27 cellular contexts compared by ENCODE assay signal in genomic region chr9:120587357-120587756, GRCh38. TPM values are rescaled to one million over a fixed set of nuclear protein-coding genes. Genes with fewer than 3 reads are reported as not detected.
A peak's percentile ranks its signal among the peaks of the same experiment; 100 is the strongest.
DNase-seq lines count a peak whose midpoint lies in the region; ATAC-seq and TF ChIP-seq lines count a peak whose summit lies in the region.
"Had no signal": no experiment of that assay in that cellular context is flagged by ENCODE, and none has a peak within 500 bp of the region (broad histone marks: within the 10 kb centered on the region; RNA-seq: fewer than 3 reads in every experiment).

No MANE protein-coding gene starts in this region.

- no peak for DNase-seq in GM23338 (ENCODE audit: low spot score)
- DNase-seq in NAMALWA (ENCODE audit: low spot score) = peak; percentile 27
- peak; percentile 44 for DNase-seq in SK-N-DZ (ENCODE audit: low spot score)
- peak; percentile 13 for DNase-seq in midbrain (lab: John Stamatoyannopoulos, UW)
- DNase-seq in NCI-H1436 (lab: John Stamatoyannopoulos, UW) = no peak
- no peak for DNase-seq in GM20000 (ENCODE audit: low spot score)
- DNase-seq in SIG-M5 (lab: John Stamatoyannopoulos, UW) = no peak
- DNase-seq in effector memory CD8-positive, alpha-beta T cell = no peak
- DNase-seq: activated CD4-positive, alpha-beta T cell treated with anti-CD3 and anti-CD28 coated beads, Interleukin-2, amount 10 ng/mL, durations not matched to agents 7 days and 5 days; activated naive CD8-positive, alpha-beta T cell treated with anti-CD3 and anti-CD28 coated beads, Interleukin-2, amount 10 ng/mL, durations not matched to agents 7 days and 5 days; CD8-positive, alpha-beta memory T cell; cortex of kidney; DMS79 treated with DMSO at 0.1 percent for 48 hours; heart left ventricle; left lung; NCI-H1694; NCI-H446 treated with DMSO at 0.1 percent for 48 hours; PC-3; SHP77 treated with DMSO at 0.1 percent for 48 hours; spleen; stimulated activated CD4-positive, alpha-beta T cell treated with anti-CD3 and anti-CD28 coated beads, Interleukin-4, amount 100 ng/mL, for 4 hours; stimulated activated naive CD8-positive, alpha-beta T cell treated with anti-CD3 and anti-CD28 coated beads, Interleukin-15, amount 100 ng/mL, for 72 hours had no signal

- peak overlapping the region; percentile 90 for H2AFZ ChIP-seq in GM23338

- no peaks in the 10 kb centered on the region for H3K4me1 ChIP-seq in GM23338 (ENCODE audit: insufficient read depth)
- H3K4me1 ChIP-seq: left lung had no signal

- TF ChIP-seq CTCF in GM23338 (conservative IDR thresholded peaks at IDR 0.05; ENCODE audit: low read depth in 2 of 2) (no peak), GM20000 (IDR thresholded peaks at IDR 0.05; ENCODE audit: extremely low read depth, missing control alignments) (no peak)

- ATAC-seq in GM23338 = no peak
- ATAC-seq in effector memory CD8-positive, alpha-beta T cell (replicated peaks) = no peak
- ATAC-seq: activated T-helper 17 cell treated with anti-CD3 and anti-CD28 coated beads, Interleukin-2, amount 50 U/mL, for 72 hours; HCT116; heart left ventricle; left lung; PC-3; stimulated activated naive CD8-positive, alpha-beta T cell treated with anti-CD3 and anti-CD28 coated beads, Interleukin-15, amount 100 ng/mL, for 72 hours had no signal

- no peaks in the 10 kb centered on the region for H3K4me1 Mint-ChIP-seq in GM23338
- peaks cover 3 to 5% of the 10 kb centered on the region in 2 donors for H3K4me1 Mint-ChIP-seq in effector memory CD8-positive, alpha-beta T cell (ENCODE audit: low read depth in 2 of 2)
- H3K4me1 Mint-ChIP-seq: activated T-helper 17 cell treated with anti-CD3 and anti-CD28 coated beads, Interleukin-2, amount 50 U/mL, for 72 hours had no signal

- no peak overlapping the region for H3K4me2 ChIP-seq in GM23338

- no peak overlapping the region for H3K4me3 Mint-ChIP-seq in GM23338
- no peak overlapping the region for H3K4me3 Mint-ChIP-seq in effector memory CD8-positive, alpha-beta T cell
- H3K4me3 Mint-ChIP-seq: activated CD4-positive, alpha-beta T cell treated with anti-CD3 and anti-CD28 coated beads, Interleukin-2, amount 10 ng/mL, durations not matched to agents 7 days and 5 days; activated naive CD8-positive, alpha-beta T cell treated with anti-CD3 and anti-CD28 coated beads, Interleukin-2, amount 10 ng/mL, durations not matched to agents 7 days and 5 days; activated T-helper 17 cell treated with anti-CD3 and anti-CD28 coated beads, Interleukin-2, amount 50 U/mL, for 72 hours; CD8-positive, alpha-beta memory T cell; stimulated activated naive CD8-positive, alpha-beta T cell treated with anti-CD3 and anti-CD28 coated beads, Interleukin-15, amount 100 ng/mL, for 72 hours; T-helper 1 cell treated with Interleukin-12 subunit alpha and Interleukin-12 subunit beta and Interleukin-4 antibody, amounts not matched to agents 30 μg/mL and 1 μg/mL, for 36 hours; type B pancreatic cell had no signal

- no peaks in the 10 kb centered on the region for H3K79me2 ChIP-seq in GM23338 (replicated peaks; ENCODE audit: insufficient read depth)

- H3K36me3 ChIP-seq in GM23338 (ENCODE audit: insufficient read depth) = no peaks in the 10 kb centered on the region
- H3K36me3 ChIP-seq: heart left ventricle, left lung, spleen had no signal

- H3K27me3 ChIP-seq in GM23338 (ENCODE audit: insufficient read depth) = no peaks in the 10 kb centered on the region
- H3K27me3 ChIP-seq: heart left ventricle, left lung, spleen had no signal

- no peaks in the 10 kb centered on the region for H3F3A ChIP-seq in GM23338 (replicated peaks; ENCODE audit: low read depth)

- no peak overlapping the region for H3K27ac ChIP-seq in GM23338 (ENCODE audit: low read depth)
- H3K27ac ChIP-seq: heart left ventricle, left lung, spleen, VCaP had no signal

- no peaks in the 10 kb centered on the region for H4K20me1 ChIP-seq in GM23338 (replicated peaks; ENCODE audit: insufficient read depth)

- no peaks in the 10 kb centered on the region for H3K36me3 Mint-ChIP-seq in GM23338 (ENCODE audit: low read depth)
- H3K36me3 Mint-ChIP-seq in effector memory CD8-positive, alpha-beta T cell (ENCODE audit: insufficient read depth) = no peaks in the 10 kb centered on the region
- H3K36me3 Mint-ChIP-seq: CD8-positive, alpha-beta memory T cell; type B pancreatic cell had no signal

- H3K9me3 Mint-ChIP-seq in GM23338 = no peaks in the 10 kb centered on the region
- no peaks in the 10 kb centered on the region for H3K9me3 Mint-ChIP-seq in effector memory CD8-positive, alpha-beta T cell
- H3K9me3 Mint-ChIP-seq: activated CD4-positive, alpha-beta T cell treated with anti-CD3 and anti-CD28 coated beads, Interleukin-2, amount 10 ng/mL, durations not matched to agents 7 days and 5 days; activated naive CD8-positive, alpha-beta T cell treated with anti-CD3 and anti-CD28 coated beads, Interleukin-2, amount 10 ng/mL, durations not matched to agents 7 days and 5 days; activated T-helper 17 cell treated with anti-CD3 and anti-CD28 coated beads, Interleukin-2, amount 50 U/mL, for 72 hours; CD8-positive, alpha-beta memory T cell; stimulated activated naive CD8-positive, alpha-beta T cell treated with anti-CD3 and anti-CD28 coated beads, Interleukin-15, amount 100 ng/mL, for 72 hours; T-helper 1 cell treated with Interleukin-12 subunit alpha and Interleukin-12 subunit beta and Interleukin-4 antibody, amounts not matched to agents 30 μg/mL and 1 μg/mL, for 36 hours; type B pancreatic cell had no signal

- no peak overlapping the region for H3K4me3 ChIP-seq in GM23338
- H3K4me3 ChIP-seq: heart left ventricle, left lung, spleen had no signal

- H3K27me3 Mint-ChIP-seq in GM23338 (ENCODE audit: insufficient read depth, low read depth, poor library complexity) = peaks cover 4% of the 10 kb centered on the region
- no peaks in the 10 kb centered on the region for H3K27me3 Mint-ChIP-seq in effector memory CD8-positive, alpha-beta T cell
- H3K27me3 Mint-ChIP-seq: activated T-helper 17 cell treated with anti-CD3 and anti-CD28 coated beads, Interleukin-2, amount 50 U/mL, for 72 hours; stimulated activated naive CD8-positive, alpha-beta T cell treated with anti-CD3 and anti-CD28 coated beads, Interleukin-15, amount 100 ng/mL, for 72 hours; type B pancreatic cell had no signal

- no peaks in the 10 kb centered on the region for H3K9me2 ChIP-seq in GM23338 (ENCODE audit: insufficient read depth)

- no peak overlapping the region for H3K27ac Mint-ChIP-seq in GM23338
- no peak overlapping the region for H3K27ac Mint-ChIP-seq in effector memory CD8-positive, alpha-beta T cell
- H3K27ac Mint-ChIP-seq: activated CD4-positive, alpha-beta T cell treated with anti-CD3 and anti-CD28 coated beads, Interleukin-2, amount 10 ng/mL, durations not matched to agents 7 days and 5 days; activated naive CD8-positive, alpha-beta T cell treated with anti-CD3 and anti-CD28 coated beads, Interleukin-2, amount 10 ng/mL, durations not matched to agents 7 days and 5 days; activated T-helper 17 cell treated with anti-CD3 and anti-CD28 coated beads, Interleukin-2, amount 50 U/mL, for 72 hours; stimulated activated naive CD8-positive, alpha-beta T cell treated with anti-CD3 and anti-CD28 coated beads, Interleukin-15, amount 100 ng/mL, for 72 hours; T-helper 1 cell treated with Interleukin-12 subunit alpha and Interleukin-12 subunit beta and Interleukin-4 antibody, amounts not matched to agents 30 μg/mL and 1 μg/mL, for 36 hours; type B pancreatic cell had no signal

TF ChIP-seq in GM23338, 12 proteins besides CTCF, POLR2A, EP300 and RAD21 (continues in another document):
- TF ChIP-seq, protein P1, sequence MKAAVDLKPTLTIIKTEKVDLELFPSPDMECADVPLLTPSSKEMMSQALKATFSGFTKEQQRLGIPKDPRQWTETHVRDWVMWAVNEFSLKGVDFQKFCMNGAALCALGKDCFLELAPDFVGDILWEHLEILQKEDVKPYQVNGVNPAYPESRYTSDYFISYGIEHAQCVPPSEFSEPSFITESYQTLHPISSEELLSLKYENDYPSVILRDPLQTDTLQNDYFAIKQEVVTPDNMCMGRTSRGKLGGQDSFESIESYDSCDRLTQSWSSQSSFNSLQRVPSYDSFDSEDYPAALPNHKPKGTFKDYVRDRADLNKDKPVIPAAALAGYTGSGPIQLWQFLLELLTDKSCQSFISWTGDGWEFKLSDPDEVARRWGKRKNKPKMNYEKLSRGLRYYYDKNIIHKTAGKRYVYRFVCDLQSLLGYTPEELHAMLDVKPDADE (IDR thresholded peaks at IDR 0.05) = no peak
- no peak for TF ChIP-seq EZH2phosphoT487 (IDR thresholded peaks at IDR 0.05; ENCODE audit: unreplicated experiment)
- TF ChIP-seq CREB1 (CRISPR knock-in tag; IDR thresholded peaks at IDR 0.05; ENCODE audit: low read depth) = no peak
- TF ChIP-seq, protein P2, sequence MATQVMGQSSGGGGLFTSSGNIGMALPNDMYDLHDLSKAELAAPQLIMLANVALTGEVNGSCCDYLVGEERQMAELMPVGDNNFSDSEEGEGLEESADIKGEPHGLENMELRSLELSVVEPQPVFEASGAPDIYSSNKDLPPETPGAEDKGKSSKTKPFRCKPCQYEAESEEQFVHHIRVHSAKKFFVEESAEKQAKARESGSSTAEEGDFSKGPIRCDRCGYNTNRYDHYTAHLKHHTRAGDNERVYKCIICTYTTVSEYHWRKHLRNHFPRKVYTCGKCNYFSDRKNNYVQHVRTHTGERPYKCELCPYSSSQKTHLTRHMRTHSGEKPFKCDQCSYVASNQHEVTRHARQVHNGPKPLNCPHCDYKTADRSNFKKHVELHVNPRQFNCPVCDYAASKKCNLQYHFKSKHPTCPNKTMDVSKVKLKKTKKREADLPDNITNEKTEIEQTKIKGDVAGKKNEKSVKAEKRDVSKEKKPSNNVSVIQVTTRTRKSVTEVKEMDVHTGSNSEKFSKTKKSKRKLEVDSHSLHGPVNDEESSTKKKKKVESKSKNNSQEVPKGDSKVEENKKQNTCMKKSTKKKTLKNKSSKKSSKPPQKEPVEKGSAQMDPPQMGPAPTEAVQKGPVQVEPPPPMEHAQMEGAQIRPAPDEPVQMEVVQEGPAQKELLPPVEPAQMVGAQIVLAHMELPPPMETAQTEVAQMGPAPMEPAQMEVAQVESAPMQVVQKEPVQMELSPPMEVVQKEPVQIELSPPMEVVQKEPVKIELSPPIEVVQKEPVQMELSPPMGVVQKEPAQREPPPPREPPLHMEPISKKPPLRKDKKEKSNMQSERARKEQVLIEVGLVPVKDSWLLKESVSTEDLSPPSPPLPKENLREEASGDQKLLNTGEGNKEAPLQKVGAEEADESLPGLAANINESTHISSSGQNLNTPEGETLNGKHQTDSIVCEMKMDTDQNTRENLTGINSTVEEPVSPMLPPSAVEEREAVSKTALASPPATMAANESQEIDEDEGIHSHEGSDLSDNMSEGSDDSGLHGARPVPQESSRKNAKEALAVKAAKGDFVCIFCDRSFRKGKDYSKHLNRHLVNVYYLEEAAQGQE (IDR thresholded peaks at IDR 0.05; ENCODE audit: unreplicated experiment) = no peak
- TF ChIP-seq NANOG (IDR thresholded peaks at IDR 0.05; ENCODE audit: borderline replicate concordance) = no peak

RNA-seq across cellular contexts. Expression of gene CDK5RAP2, which starts 7.4 kb away (rescaled TPM):
- total RNA-seq in GM23338 (2014; rRNA removed; shearing (Covaris generic)) = 65.7 and 74.1 TPM in 2 replicates
- 46.1 and 50.7 TPM in 2 replicates for polyA plus RNA-seq in GM23338 (2016; fragmentation: Nextera tagmentation; extraction: Ambion mirVana)
- 57.5 and 63.5 TPM in 2 replicates for polyA plus RNA-seq in SK-N-DZ (2014; cell fraction: cytosol; rRNA removed)
- polyA plus RNA-seq in SK-N-DZ (2014; cell fraction: nucleus; rRNA removed) = 85.6 and 139 TPM in 2 replicates

Comparison
In these comparisons a context has a peak if more than half of its experiments do, and no peak if none do; other contexts are left out.
1. DNase-seq: peak in NAMALWA (single experiment), SK-N-DZ (single experiment) and midbrain (single experiment); none in GM23338 (single experiment), NCI-H1436 (single experiment), GM20000 (single experiment), SIG-M5 (single experiment) and effector memory CD8-positive, alpha-beta T cell (0 of 3).